Comparison of ENCODE assay signal across 4 cellular contexts in genomic region chr5:34441767-34442166, GRCh38.
DNase-seq lines count a peak whose midpoint lies in the region; ATAC-seq, FAIRE-seq and TF ChIP-seq lines count a peak whose summit lies in the region.
"Not testable (repeated sequence)": the region's sequence is repeated elsewhere in the genome, so short reads cannot be mapped to it uniquely, and the experiment has no call there.

No MANE protein-coding gene starts in this region.

- not testable (repeated sequence) for TF ChIP-seq CTCF in A549 (IDR thresholded peaks at IDR 0.05); HEK293 (tag by site-specific recombination; IDR thresholded peaks at IDR 0.05); K562 (IDR thresholded peaks at IDR 0.05 in 2 of 3, conservative IDR thresholded peaks at IDR 0.05 in 1 of 3; ENCODE audit: insufficient read depth in 2 of 3, low read depth in 1 of 3, low read length in 3 of 3); HepG2 (CRISPR knock-in tag; IDR thresholded peaks at IDR 0.05)

- not testable (repeated sequence) for TF ChIP-seq RAD21 in A549 (conservative IDR thresholded peaks at IDR 0.05 in 1 of 2, IDR thresholded peaks at IDR 0.05 in 1 of 2); K562 (CRISPR knock-in tag; conservative IDR thresholded peaks at IDR 0.05 in 1 of 2, IDR thresholded peaks at IDR 0.05 in 1 of 2); HepG2 (CRISPR knock-in tag; IDR thresholded peaks at IDR 0.05)

- H3K79me2 ChIP-seq in K562 (ENCODE audit: control insufficient read depth, insufficient read depth, low read length); HepG2 (ENCODE audit: insufficient read depth, low read length): not testable (repeated sequence)

- not testable (repeated sequence) for TF ChIP-seq POLR2A in A549 (IDR thresholded peaks at IDR 0.05; ENCODE audit: low read length); K562 (conservative IDR thresholded peaks at IDR 0.05); HepG2 (IDR thresholded peaks at IDR 0.05; ENCODE audit: insufficient read depth in 1 of 2, low read depth in 2 of 2, low read length in 2 of 2)

- not testable (repeated sequence) for ATAC-seq in A549, K562, HepG2

- H3K27me3 ChIP-seq in K562 (ENCODE audit: control insufficient read depth in 2 of 2, insufficient read depth in 2 of 2, low read length in 2 of 2); HepG2 (ENCODE audit: control insufficient read depth in 1 of 2, insufficient read depth in 2 of 2, low read length in 2 of 2): not testable (repeated sequence)

- H3K4me2 ChIP-seq in A549; K562 (ENCODE audit: insufficient read depth, low read length); HepG2 (ENCODE audit: low read depth, low read length): not testable (repeated sequence)

- H3K9ac ChIP-seq in K562 (ENCODE audit: insufficient read depth in 1 of 2, low read depth in 2 of 2, low read length in 2 of 2); HepG2 (ENCODE audit: insufficient read depth, low read depth, low read length): not testable (repeated sequence)

- not testable (repeated sequence) for H3K36me3 ChIP-seq in HEK293 (ENCODE audit: control insufficient read depth in 2 of 2, insufficient read depth in 1 of 2, low read length in 2 of 2); K562 (ENCODE audit: control insufficient read depth, insufficient read depth, low read length); HepG2 (replicated peaks in 1 of 2; ENCODE audit: control insufficient read depth in 1 of 2, insufficient read depth in 2 of 2, low read length in 2 of 2)

- POLR2A ChIA-PET in A549 (lab: Yijun Ruan, JAX); HEK293 (lab: Yijun Ruan, JAX); K562 (lab: Yijun Ruan, JAX); HepG2 (lab: Yijun Ruan, JAX): not testable (repeated sequence)

- WGBS in A549 (ENCODE audit: missing lambda C conversion rate) = 65% methylated on average over 1 of the region's 1 CpG
- WGBS in K562 (ENCODE audit: insufficient coverage, low coverage, missing lambda C conversion rate) = 12% methylated on average over 1 of the region's 1 CpG
- WGBS in HepG2 (ENCODE audit: low lambda C conversion rate) = 92% methylated on average over 1 of the region's 1 CpG

- in situ Hi-C loops in K562 (cut with MboI) = loop anchor here (10.0 kb wide), 1 partner anchor 437 kb away; the partner anchor contains the start of gene AMACR
- in situ Hi-C loops in HepG2 (cut with HindIII; ENCODE audit: extremely low pct_ligation_motif_present, low pct_unique_long_range_greater_than_20kb) = not testable (repeated sequence)

- not testable (repeated sequence) for BruUV-seq in K562 (replicated peaks; lab: Mats Ljungman, UMichigan); HepG2 (replicated peaks; lab: Mats Ljungman, UMichigan)

- not testable (repeated sequence) for H3K9me1 ChIP-seq in K562 (ENCODE audit: control insufficient read depth, insufficient read depth, low read length)

- H3K4me3 ChIP-seq in A549; HEK293 (ENCODE audit: low read depth, low read length); K562; HepG2 (replicated peaks in 1 of 3; ENCODE audit: insufficient read depth in 1 of 3, low read depth in 2 of 3, low read length in 3 of 3): not testable (repeated sequence)

- H4K20me1 ChIP-seq in K562 (replicated peaks; ENCODE audit: control insufficient read depth, insufficient read depth, low read length); HepG2 (ENCODE audit: insufficient read depth, low read length): not testable (repeated sequence)

- not testable (repeated sequence) for H2AFZ ChIP-seq in K562 (ENCODE audit: low read depth, low read length); HepG2 (ENCODE audit: low read length)

- H3K4me1 ChIP-seq in A549; HEK293 (ENCODE audit: control insufficient read depth, insufficient read depth, low read length); K562 (replicated peaks in 1 of 2; ENCODE audit: control insufficient read depth in 2 of 2, insufficient read depth in 2 of 2, low read length in 2 of 2); HepG2 (ENCODE audit: insufficient read depth, low read length): not testable (repeated sequence)

- CTCF ChIA-PET in A549 (lab: Yijun Ruan, JAX); K562 (lab: Yijun Ruan, JAX; ENCODE audit: low intra/inter-chr PET ratio); HepG2 (lab: Yijun Ruan, JAX; ENCODE audit: low intra/inter-chr PET ratio, low total read pairs): not testable (repeated sequence)
- CTCF ChIA-PET in HEK293 (lab: Yijun Ruan, JAX) = interaction anchor here (1.0 to 2.1 kb wide), 2 partner anchors 10 to 1005 kb away, joined by 3 to 14 read pairs; no protein-coding TSS in a partner anchor

- intact Hi-C loops in K562 (cut with micrococcal nuclease); HepG2 (cut with micrococcal nuclease; ENCODE audit: unreplicated experiment): not testable (repeated sequence)

- H3K27ac ChIP-seq in A549; HEK293 (ENCODE audit: extremely low read depth, low read depth, low read length); K562 (ENCODE audit: extremely low read depth, low read depth, low read length); HepG2 (ENCODE audit: extremely low read length, insufficient read depth, low read length): not testable (repeated sequence)

- not testable (repeated sequence) for FAIRE-seq in A549 (lab: Jason Lieb, UNC); K562 (lab: Jason Lieb, UNC); HepG2 (lab: Jason Lieb, UNC)

- H3K9me3 ChIP-seq in A549; HEK293 (ENCODE audit: control insufficient read depth, insufficient read depth, low read depth, low read length); K562 (replicated peaks; ENCODE audit: control insufficient read depth, insufficient read depth, low read depth, low read length); HepG2 (ENCODE audit: low read length): not testable (repeated sequence)

- not testable (repeated sequence) for TF ChIP-seq EP300 in A549 (IDR thresholded peaks at IDR 0.05); K562 (IDR thresholded peaks at IDR 0.05; ENCODE audit: low read length); HepG2 (IDR thresholded peaks at IDR 0.05; ENCODE audit: low read depth in 2 of 2, low read length in 2 of 2); HepG2 (CRISPR knock-in tag; IDR thresholded peaks at IDR 0.05; ENCODE audit: borderline replicate concordance)

- DNase-seq in A549 (ENCODE audit: low read depth in 1 of 2, low spot score in 1 of 2); K562 (ENCODE audit: extremely low read depth in 1 of 4, low spot score in 3 of 4); HepG2 (ENCODE audit: low spot score): not testable (repeated sequence)

TF ChIP-seq in A549, 52 proteins besides CTCF, POLR2A, EP300 and RAD21:
- TF ChIP-seq MAFK (IDR thresholded peaks at IDR 0.05; ENCODE audit: partially characterized antibody) = peak; percentile 54

TF ChIP-seq in HEK293, 187 proteins besides CTCF, POLR2A, EP300 and RAD21:
- TF ChIP-seq ZNF146 (tag by site-specific recombination; IDR thresholded peaks at IDR 0.05) = peak; percentile 89

TF ChIP-seq in K562, 482 proteins besides CTCF, POLR2A, EP300 and RAD21:
- peak; percentile 27 for TF ChIP-seq ZNF146 (CRISPR knock-in tag; IDR thresholded peaks at IDR 0.05; ENCODE audit: unreplicated experiment)
- 0 out of 2 replicates have a peak, but pooled peaks have one; percentile 9 for TF ChIP-seq C11orf30 (IDR thresholded peaks at IDR 0.05; ENCODE audit: low read depth)
- TF ChIP-seq ZNF316 (IDR thresholded peaks at IDR 0.05) = peak; percentile 12; the same call in 1 of the 2 replicates

TF ChIP-seq in HepG2, 621 proteins besides CTCF, POLR2A, EP300 and RAD21:
- TF ChIP-seq MAFF (IDR thresholded peaks at IDR 0.05; ENCODE audit: low read depth, low read length) = peak; percentile 17; the same call in 1 of the 2 replicates
- TF ChIP-seq MAFK (conservative IDR thresholded peaks at IDR 0.05 in 1 of 2, IDR thresholded peaks at IDR 0.05 in 1 of 2; ENCODE audit: low read length in 2 of 2) = peak; percentile 18 to 30; a peak in 2 of 4 replicates
- TF ChIP-seq ATF7 (IDR thresholded peaks at IDR 0.05) = peak; percentile 25; the same call in 1 of the 2 replicates
- TF ChIP-seq ATF7 (CRISPR knock-in tag; IDR thresholded peaks at IDR 0.05) = not testable (repeated sequence)
TF ChIP-seq in HepG2: peak in this region for 3; not testable (repeated sequence) for 618.
